ENCODE assay signal across 21 cellular contexts in genomic region chr10:124362572-124362971, GRCh38.
"Had no signal": no experiment of that assay in that cellular context is flagged by ENCODE, and none has a peak within 500 bp of the region (broad histone marks: within the 10 kb centered on the region; RNA-seq: fewer than 3 reads in every experiment).

No MANE protein-coding gene starts in this region.

- H3K4me3 Mint-ChIP-seq: dendritic cell treated with granulocyte-macrophage colony-stimulating factor and Interleukin-4, amounts not matched to agents 40 ng/mL and 50 ng/mL, for 4 days; effector memory CD8-positive, alpha-beta T cell; naive thymus-derived CD4-positive, alpha-beta T cell; nephron progenitor cell; stimulated activated naive B cell treated with anti-CD40 and anti-IgM and Interleukin-4, amounts not matched to agents 10 μg/mL and 1 μg/mL and 100 μg/mL, for 72 hours; stimulated activated naive CD8-positive, alpha-beta T cell treated with anti-CD3 and anti-CD28 coated beads, Interleukin-15, amount 100 ng/mL, for 72 hours had no signal

- H3K4me1 Mint-ChIP-seq: stimulated activated naive CD8-positive, alpha-beta T cell treated with anti-CD3 and anti-CD28 coated beads, Interleukin-15, amount 100 ng/mL, for 72 hours had no signal

- H3K27me3 ChIP-seq: testis, tibial nerve, upper lobe of right lung, vagina had no signal

- ATAC-seq: effector memory CD8-positive, alpha-beta T cell; left colon; left ventricle myocardium superior; naive thymus-derived CD4-positive, alpha-beta T cell; sciatic nerve; stimulated activated naive B cell treated with anti-CD40 and anti-IgM and Interleukin-4, amounts not matched to agents 10 μg/mL and 1 μg/mL and 100 μg/mL, for 72 hours; stimulated activated naive CD8-positive, alpha-beta T cell treated with anti-CD3 and anti-CD28 coated beads, Interleukin-15, amount 100 ng/mL, for 72 hours; upper lobe of right lung had no signal

- H3K27ac Mint-ChIP-seq: dendritic cell treated with granulocyte-macrophage colony-stimulating factor and Interleukin-4, amounts not matched to agents 40 ng/mL and 50 ng/mL, for 4 days; effector memory CD8-positive, alpha-beta T cell; naive thymus-derived CD4-positive, alpha-beta T cell; nephron progenitor cell; stimulated activated naive B cell treated with anti-CD40 and anti-IgM and Interleukin-4, amounts not matched to agents 10 μg/mL and 1 μg/mL and 100 μg/mL, for 72 hours had no signal

- H3K4me3 ChIP-seq: esophagus squamous epithelium, lung, testis, tibial nerve, upper lobe of right lung, vagina had no signal

- DNase-seq: effector memory CD8-positive, alpha-beta T cell; esophagus squamous epithelium; foreskin fibroblast; left colon; left ventricle myocardium superior; mesenchymal stem cell; naive thymus-derived CD4-positive, alpha-beta T cell; nephron progenitor cell; stimulated activated CD4-positive, alpha-beta T cell treated with anti-CD3 and anti-CD28 coated beads, Interleukin-2, amount 100 ng/mL, for 24 hours; stimulated activated CD4-positive, alpha-beta T cell treated with anti-CD3 and anti-CD28 coated beads, Interleukin-4, amount 100 ng/mL, for 4 hours; stimulated activated naive B cell treated with anti-CD40 and anti-IgM and Interleukin-4, amounts not matched to agents 10 μg/mL and 1 μg/mL and 100 μg/mL, for 72 hours; stimulated activated naive CD8-positive, alpha-beta T cell treated with anti-CD3 and anti-CD28 coated beads, Interleukin-15, amount 100 ng/mL, for 72 hours; testis; upper lobe of right lung had no signal

- H3K4me1 ChIP-seq: testis, tibial nerve, upper lobe of right lung, vagina had no signal

- FAIRE-seq: colon had no signal

- H3K9me3 ChIP-seq: neutrophil, testis, vagina had no signal

- H3K27ac ChIP-seq: esophagus squamous epithelium, neutrophil, testis, tibial nerve, upper lobe of right lung, vagina had no signal

- H3K36me3 ChIP-seq: esophagus squamous epithelium, neutrophil, tibial nerve, upper lobe of right lung, vagina had no signal
